13 cellular contexts compared by ENCODE assay signal in the genomic region with DNA sequence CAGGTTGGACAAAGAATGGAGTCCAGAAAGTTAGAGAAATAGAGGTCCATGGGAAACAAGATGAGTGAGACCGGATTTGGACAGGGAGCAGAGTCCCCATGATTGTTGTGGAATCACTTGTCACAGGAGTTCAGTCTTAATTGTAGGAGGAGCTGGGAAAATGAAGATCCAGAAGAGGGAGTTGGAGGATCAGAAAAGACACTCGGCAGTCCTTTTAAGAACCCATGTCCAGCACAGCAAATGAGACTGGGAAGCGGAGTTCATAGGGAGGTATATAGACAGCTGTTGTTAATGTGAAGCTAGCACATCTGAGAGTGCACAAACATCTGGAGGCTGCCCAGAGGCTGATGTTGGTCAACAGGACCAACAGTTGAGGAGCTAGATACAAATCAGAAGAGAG.
DNase-seq lines count a peak whose midpoint lies in the region; ATAC-seq, FAIRE-seq and TF ChIP-seq lines count a peak whose summit lies in the region.
"Had no signal": no experiment of that assay in that cellular context is flagged by ENCODE, and none has a peak within 500 bp of the region (broad histone marks: within the 10 kb centered on the region; RNA-seq: fewer than 3 reads in every experiment).

No MANE protein-coding gene starts in this region.

- no peaks in the 10 kb centered on the region for H3K9me3 ChIP-seq in A549
- no peaks in the 10 kb centered on the region for H3K9me3 ChIP-seq in PC-3 (ENCODE audit: low read length)

- H3K27ac ChIP-seq in A549 (no peak overlapping the region), PC-3 (ENCODE audit: low read length) (no peak overlapping the region)

- H3K9me2 ChIP-seq in PC-3 (replicated peaks; ENCODE audit: low read length), result no peaks in the 10 kb centered on the region

- H3K27me3 ChIP-seq in PC-3 (ENCODE audit: low read length), result no peaks in the 10 kb centered on the region

- no peaks in the 10 kb centered on the region for H3F3A ChIP-seq in PC-3 (ENCODE audit: low read length, unreplicated experiment)

- H4K20me1 ChIP-seq in PC-3 (ENCODE audit: low read length), result no peaks in the 10 kb centered on the region

- BruUV-seq in PC-3 (replicated peaks; lab: Mats Ljungman, UMichigan), result no TSS peak

- no peak overlapping the region for H3K4me3 ChIP-seq in A549
- no peak overlapping the region for H3K4me3 ChIP-seq in PC-3 (ENCODE audit: low read length)
- no peak overlapping the region for H3K4me3 ChIP-seq in epithelial cell of esophagus (ENCODE audit: low read length)

- H3K4me1 ChIP-seq in A549 (no peaks in the 10 kb centered on the region), PC-3 (ENCODE audit: insufficient read depth, low read length) (no peaks in the 10 kb centered on the region)

- peak in 1 of 2 experiments; percentile 60; a peak in 3 of 6 replicates for ATAC-seq in A549
- peak; percentile 75 for ATAC-seq in PC-3
- ATAC-seq in GM19467 (IDR thresholded peaks at IDR 0.05; ENCODE audit: unreplicated experiment), result no peak
- ATAC-seq in HG02970 (IDR thresholded peaks at IDR 0.05; ENCODE audit: low FRiP score, unreplicated experiment), result no peak

- H3K36me3 ChIP-seq in PC-3 (ENCODE audit: low read depth, low read length), result no peaks in the 10 kb centered on the region

- no peak for TF ChIP-seq POLR2A in A549 (IDR thresholded peaks at IDR 0.05; ENCODE audit: low read length)

- no peak overlapping the region for H3K9ac ChIP-seq in PC-3 (ENCODE audit: low read length)

- H3K4me2 ChIP-seq in A549 (no peak overlapping the region), PC-3 (ENCODE audit: low read length) (no peak overlapping the region)

- WGBS in A549 (ENCODE audit: missing lambda C conversion rate), result 58% methylated on average over 3 of the region's 3 CpGs

- POLR2A ChIA-PET in A549 (lab: Yijun Ruan, JAX), result no interaction called here
- POLR2A ChIA-PET in PC-3 (lab: Charles Lee; ENCODE audit: unreplicated experiment), result no interaction called here

- FAIRE-seq in A549 (lab: Jason Lieb, UNC), result no peak
- FAIRE-seq: TTC549 had no signal

- no peak overlapping the region for H2AFZ ChIP-seq in PC-3 (ENCODE audit: low read length)

- intact Hi-C loops in PC-3 (cut with micrococcal nuclease), result loop anchor here (1.0 to 2.0 kb wide), 3 partner anchors 149 to 215 kb away; no protein-coding TSS in a partner anchor

- H3K79me2 ChIP-seq in PC-3 (ENCODE audit: low read length), result no peaks in the 10 kb centered on the region

- TF ChIP-seq CTCF in A549 (IDR thresholded peaks at IDR 0.05) (no peak; the same call in 2 of the 3 replicates), PC-3 (conservative IDR thresholded peaks at IDR 0.05; ENCODE audit: low read depth, low read length) (peak; percentile 41; the same call in 1 of the 2 replicates), epithelial cell of esophagus (IDR thresholded peaks at IDR 0.05; ENCODE audit: insufficient read depth, low read depth, low read length, missing control alignments) (peak; percentile 14)

- peak; percentile 24 to 30; a peak in 2 of 5 replicates for TF ChIP-seq RAD21 in A549 (conservative IDR thresholded peaks at IDR 0.05 in 1 of 2, IDR thresholded peaks at IDR 0.05 in 1 of 2)

- no peak for TF ChIP-seq EP300 in A549 (IDR thresholded peaks at IDR 0.05)

- CTCF ChIA-PET in A549 (lab: Yijun Ruan, JAX), result no interaction called here
- CTCF ChIA-PET in PC-3 (lab: Charles Lee), result interaction anchor here (0.6 kb wide), 1 partner anchor 74 kb away, joined by 3 read pairs; no protein-coding TSS in a partner anchor

- DNase-seq in A549 (ENCODE audit: low read depth in 1 of 2, low spot score in 1 of 2) (peak in 1 of 2 experiments; percentile 24), GM03348 (ENCODE audit: low spot score) (peak; percentile 44), PC-3 (peak; percentile 45), epithelial cell of esophagus (ENCODE audit: low read depth) (peak; percentile 56), SHP77 treated with DMSO at 0.1 percent for 48 hours (lab: John Stamatoyannopoulos, UW) (no peak), NCI-H2107 treated with DMSO at 0.1 percent for 48 hours (lab: John Stamatoyannopoulos, UW; ENCODE audit: unreplicated experiment) (no peak)
- DNase-seq: aorta; CD4-positive, alpha-beta memory T cell; naive B cell; NCI-H1092 treated with DMSO at 0.1 percent for 48 hours had no signal

TF ChIP-seq in A549, 52 proteins besides CTCF, POLR2A, EP300 and RAD21:
- no peak for TF ChIP-seq NFE2L2 (conservative IDR thresholded peaks at IDR 0.05; ENCODE audit: low read length)
- TF ChIP-seq HEYL (CRISPR knock-in tag; IDR thresholded peaks at IDR 0.05), result no peak
- TF ChIP-seq ESRRA (IDR thresholded peaks at IDR 0.05; ENCODE audit: borderline replicate concordance, low read length), result no peak
- TF ChIP-seq SMC3 (IDR thresholded peaks at IDR 0.05), result 0 out of 3 replicates have a peak, but pooled peaks have one; percentile 9
- TF ChIP-seq RCOR1 (IDR thresholded peaks at IDR 0.05; ENCODE audit: low read depth, low read length), result no peak

Comparison
In these comparisons a context has a peak if more than half of its experiments do, and no peak if none do; other contexts are left out.
1. DNase-seq: peak in GM03348 (single experiment), PC-3 (single experiment) and epithelial cell of esophagus (single experiment); none in SHP77 treated with DMSO at 0.1 percent for 48 hours (single experiment) and NCI-H2107 treated with DMSO at 0.1 percent for 48 hours (single experiment).